In genomic region chr20:2734899-2735298, GRCh38 we compare ENCODE assay signal across 26 cellular contexts.
"Had no signal": no experiment of that assay in that cellular context is flagged by ENCODE, and none has a peak within 500 bp of the region (broad histone marks: within the 10 kb centered on the region; RNA-seq: fewer than 3 reads in every experiment).

No MANE protein-coding gene starts in this region.

- H3K4me3 ChIP-seq: stomach, suprapubic skin, testis, thoracic aorta, thyroid gland, tibial artery, tibial nerve, transverse colon, upper lobe of left lung, upper lobe of right lung, uterus, vagina had no signal

- H3K27ac ChIP-seq: stomach, suprapubic skin, testis, thoracic aorta, thyroid gland, tibial artery, tibial nerve, transverse colon, upper lobe of left lung, upper lobe of right lung, uterus, vagina had no signal

- FAIRE-seq: urothelium cell line had no signal

- H3K9me3 ChIP-seq: testis, thyroid gland, tibial artery, uterus, vagina had no signal

- H3K27me3 ChIP-seq: stomach, suprapubic skin, testis, thyroid gland, tibial artery, tibial nerve, upper lobe of left lung, upper lobe of right lung, uterus, vagina had no signal

- ATAC-seq: stimulated activated effector memory CD8-positive, alpha-beta T cell treated with anti-CD3 and anti-CD28 coated beads, Interleukin-12 subunit alpha, Interleukin-12 subunit beta, amount 100 ng/mL, for 72 hours; stimulated activated memory B cell treated with anti-CD40 and anti-IgM and Interleukin-4, amounts not matched to agents 10 μg/mL and 1 μg/mL and 100 μg/mL, for 72 hours; stimulated activated naive B cell treated with anti-CD40 and anti-IgM and Interleukin-4, amounts not matched to agents 10 μg/mL and 1 μg/mL and 100 μg/mL, for 72 hours; stimulated activated naive CD8-positive, alpha-beta T cell treated with anti-CD3 and anti-CD28 coated beads, Interleukin-15, amount 100 ng/mL, for 72 hours; stimulated activated naive CD8-positive, alpha-beta T cell treated with anti-CD3 and anti-CD28 coated beads, Interleukin-15, Interleukin-2, amounts not matched to agents 100 U/mL and 50 U/mL, for 24 hours; upper lobe of right lung had no signal

- H3K4me1 ChIP-seq: stomach, suprapubic skin, testis, thyroid gland, tibial artery, tibial nerve, transverse colon, upper lobe of left lung, upper lobe of right lung, uterus, vagina had no signal

- H3K36me3 ChIP-seq: suprapubic skin, thoracic aorta, thyroid gland, transverse colon, upper lobe of left lung, upper lobe of right lung, uterus, vagina had no signal

- DNase-seq: stimulated activated CD4-positive, alpha-beta T cell treated with anti-CD3 and anti-CD28 coated beads, Interleukin-2, amount 100 ng/mL, for 48 hours; stimulated activated CD4-positive, alpha-beta T cell treated with anti-CD3 and anti-CD28 coated beads, Interleukin-4, amount 100 ng/mL, for 24 hours; stimulated activated CD4-positive, alpha-beta T cell treated with anti-CD3 and anti-CD28 coated beads, Interleukin-4, amount 100 ng/mL, for 4 hours; stimulated activated CD8-positive, alpha-beta memory T cell treated with anti-CD3 and anti-CD28 coated beads, Interleukin-4, amount 100 ng/mL, for 48 hours; stimulated activated naive B cell treated with anti-CD40 and anti-IgM and Interleukin-4, amounts not matched to agents 10 μg/mL and 1 μg/mL and 100 μg/mL, for 72 hours; stimulated activated naive CD4-positive, alpha-beta T cell; stimulated activated naive CD4-positive, alpha-beta T cell treated with Interleukin-2 at 50 U/mL for 16 hours; stimulated activated naive CD8-positive, alpha-beta T cell treated with anti-CD3 and anti-CD28 coated beads, Interleukin-15, amount 100 ng/mL, for 72 hours; stimulated activated naive CD8-positive, alpha-beta T cell treated with anti-CD3 and anti-CD28 coated beads, Interleukin-15, Interleukin-2, amounts not matched to agents 100 U/mL and 50 U/mL, for 24 hours; stomach; substantia nigra; testis; thyroid gland; tibial artery; transverse colon; trophoblast cell; upper lobe of left lung; upper lobe of right lung; uterus had no signal
